ENCODE assay signal across 12 cellular contexts in genomic region chr2:17672583-17673317, GRCh38.
DNase-seq lines count a peak whose midpoint lies in the region; ATAC-seq and TF ChIP-seq lines count a peak whose summit lies in the region.
"Had no signal": no experiment of that assay in that cellular context is flagged by ENCODE, and none has a peak within 500 bp of the region (broad histone marks: within the 10 kb centered on the region; RNA-seq: fewer than 3 reads in every experiment).

No MANE protein-coding gene starts in this region.

- no peaks in the 10 kb centered on the region for H3K27me3 Mint-ChIP-seq in CD4-positive, alpha-beta T cell

- H3K4me2 ChIP-seq in mammary epithelial cell (ENCODE audit: insufficient read depth, low read depth, low read length), result no peak overlapping the region
- peak overlapping the region; percentile 70 for H3K4me2 ChIP-seq in smooth muscle cell

- H3K4me1 ChIP-seq in mammary epithelial cell (ENCODE audit: insufficient read depth, low read length) (no peaks in the 10 kb centered on the region), smooth muscle cell (ENCODE audit: low read depth) (no peaks in the 10 kb centered on the region)

- H3K36me3 Mint-ChIP-seq in CD4-positive, alpha-beta T cell (ENCODE audit: low read depth), result peaks cover 34% of the 10 kb centered on the region

- peak overlapping the region; percentile 60 for H3K27ac ChIP-seq in mammary epithelial cell (ENCODE audit: insufficient read depth, low read depth, low read length)
- peak overlapping the region; percentile 77 for H3K27ac ChIP-seq in smooth muscle cell (ENCODE audit: low read depth)
- H3K27ac ChIP-seq in CD4-positive, alpha-beta T cell (ENCODE audit: low read depth, low read length), result no peak overlapping the region
- H3K27ac ChIP-seq: SK-N-MC had no signal

- H3K9me3 Mint-ChIP-seq in CD4-positive, alpha-beta T cell, result no peaks in the 10 kb centered on the region
- H3K9me3 Mint-ChIP-seq: natural killer cell had no signal

- TF ChIP-seq CTCF in mammary epithelial cell (conservative IDR thresholded peaks at IDR 0.05 in 1 of 2, IDR thresholded peaks at IDR 0.05 in 1 of 2; ENCODE audit: extremely low read depth in 1 of 2, insufficient read depth in 1 of 2, low read depth in 1 of 2, low read length in 2 of 2), result peak in 1 of 2 donors; percentile 15
- no peak for TF ChIP-seq CTCF in smooth muscle cell (IDR thresholded peaks at IDR 0.05; ENCODE audit: borderline replicate concordance, insufficient read depth, poor library complexity, severe bottlenecking)
- no peak for TF ChIP-seq CTCF in CD4-positive, alpha-beta T cell (IDR thresholded peaks at IDR 0.05)

- DNase-seq in activated CD4-positive, CD25-positive, alpha-beta regulatory T cell treated with anti-CD3 and anti-CD28 coated beads, Interleukin-2, amount 50 U/mL, for 72 hours, result no peak
- DNase-seq in HS-27A (ENCODE audit: low read depth) (peak; percentile 48), mammary epithelial cell (peak; percentile 80), smooth muscle cell (lab: John Stamatoyannopoulos, UW; ENCODE audit: unreplicated experiment) (no peak), NCI-H2227 (lab: John Stamatoyannopoulos, UW; ENCODE audit: unreplicated experiment) (no peak)
- no peak for DNase-seq in CD4-positive, alpha-beta T cell
- DNase-seq: natural killer cell; NCI-H446; stimulated activated CD4-positive, alpha-beta T cell treated with anti-CD3 and anti-CD28 coated beads, Interleukin-2, amount 100 ng/mL, for 24 hours had no signal

- no peaks in the 10 kb centered on the region for H3K79me2 ChIP-seq in mammary epithelial cell (ENCODE audit: insufficient read depth, low read length)
- H3K79me2 ChIP-seq in smooth muscle cell (ENCODE audit: low read depth), result no peaks in the 10 kb centered on the region

- no peak overlapping the region for H3K4me3 Mint-ChIP-seq in CD4-positive, alpha-beta T cell
- H3K4me3 Mint-ChIP-seq: natural killer cell had no signal

- 64% methylated on average over 7 of the region's 7 CpGs for WGBS in mammary epithelial cell (ENCODE audit: low coverage, missing lambda C conversion rate)
- 76% methylated on average over 7 of the region's 7 CpGs for WGBS in smooth muscle cell (ENCODE audit: low lambda C conversion rate)

- ATAC-seq in activated CD4-positive, CD25-positive, alpha-beta regulatory T cell treated with anti-CD3 and anti-CD28 coated beads, Interleukin-2, amount 50 U/mL, for 24 hours, result peak; percentile 94 to 97
- no peak for ATAC-seq in GM18907 (IDR thresholded peaks at IDR 0.05; ENCODE audit: unreplicated experiment)
- ATAC-seq in CD4-positive, alpha-beta T cell (ENCODE audit: poor library complexity), result no peak
- ATAC-seq: natural killer cell had no signal

- in situ Hi-C loops in mammary epithelial cell (cut with MboI; ENCODE audit: low sequenced_read_pairs in 2 of 2), result loop anchor here (5.0 to 25.0 kb wide), 3 partner anchors 200 to 898 kb away; no protein-coding TSS in a partner anchor

- BruUV-seq in mammary epithelial cell (replicated peaks; lab: Mats Ljungman, UMichigan), result no TSS peak

- H3K27me3 ChIP-seq in mammary epithelial cell (ENCODE audit: insufficient read depth, low read length), result no peaks in the 10 kb centered on the region
- H3K27me3 ChIP-seq in smooth muscle cell (ENCODE audit: low read depth), result no peaks in the 10 kb centered on the region
- no peaks in the 10 kb centered on the region for H3K27me3 ChIP-seq in CD4-positive, alpha-beta T cell (ENCODE audit: control insufficient read depth, insufficient read depth, low read length)

- dilution Hi-C loops in mammary epithelial cell (cut with HindIII; ENCODE audit: low sequenced_read_pairs), result loop anchor here (25.0 kb wide), 1 partner anchor 360 kb away; no protein-coding TSS in a partner anchor

- no peak overlapping the region for H2AFZ ChIP-seq in mammary epithelial cell (ENCODE audit: low read depth, low read length)
- no peak overlapping the region for H2AFZ ChIP-seq in smooth muscle cell (ENCODE audit: low read depth)

- POLR2A ChIA-PET in CD4-positive, alpha-beta T cell (lab: Charles Lee), result interaction anchor here (0.6 kb wide), 1 partner anchor 966 kb away, joined by 3 read pairs; no protein-coding TSS in a partner anchor

- no peaks in the 10 kb centered on the region for H3K4me1 Mint-ChIP-seq in CD4-positive, alpha-beta T cell (ENCODE audit: low read depth)
- H3K4me1 Mint-ChIP-seq: natural killer cell had no signal

- H3K4me3 ChIP-seq in mammary epithelial cell (replicated peaks in 1 of 3; ENCODE audit: insufficient read depth in 1 of 3, low read depth in 2 of 3, low read length in 3 of 3), result no peak overlapping the region
- H3K4me3 ChIP-seq in smooth muscle cell, result no peak overlapping the region
- H3K4me3 ChIP-seq: SK-N-MC had no signal

- H3K9me3 ChIP-seq in mammary epithelial cell (replicated peaks; ENCODE audit: insufficient read depth, low read length), result no peaks in the 10 kb centered on the region
- no peaks in the 10 kb centered on the region for H3K9me3 ChIP-seq in smooth muscle cell (replicated peaks; ENCODE audit: low read depth)
- H3K9me3 ChIP-seq in CD4-positive, alpha-beta T cell (ENCODE audit: control insufficient read depth, low read length), result no peaks in the 10 kb centered on the region

- H3K36me3 ChIP-seq in mammary epithelial cell (ENCODE audit: insufficient read depth, low read length) (peaks cover 15% of the 10 kb centered on the region), smooth muscle cell (ENCODE audit: low read depth) (peaks cover 5% of the 10 kb centered on the region)

- no peaks in the 10 kb centered on the region for H4K20me1 ChIP-seq in mammary epithelial cell (ENCODE audit: insufficient read depth, low read length)
- H4K20me1 ChIP-seq in smooth muscle cell (ENCODE audit: low read depth), result no peaks in the 10 kb centered on the region

- no peaks in the 10 kb centered on the region for H3F3A ChIP-seq in smooth muscle cell (ENCODE audit: low read depth)

- no peak overlapping the region for H3K27ac Mint-ChIP-seq in CD4-positive, alpha-beta T cell
- H3K27ac Mint-ChIP-seq: natural killer cell had no signal

- H3K9ac ChIP-seq in mammary epithelial cell (ENCODE audit: insufficient read depth, low read length) (peak overlapping the region; percentile 12), smooth muscle cell (ENCODE audit: low read depth) (peak overlapping the region; percentile 21)

- intact Hi-C loops in mammary epithelial cell (cut with micrococcal nuclease), result loop anchor here (1.0 to 10.0 kb wide), 3 partner anchors 133 to 1738 kb away; no protein-coding TSS in a partner anchor
- intact Hi-C loops in CD4-positive, alpha-beta T cell (cut with DNase I, micrococcal nuclease), result no loop called here

- CTCF ChIA-PET in mammary epithelial cell (lab: Charles Lee; ENCODE audit: low non-redundant PET), result interaction anchor here (0.6 to 0.7 kb wide), 2 partner anchors 192 to 363 kb away, joined by 3 to 6 read pairs; no protein-coding TSS in a partner anchor
- CTCF ChIA-PET in CD4-positive, alpha-beta T cell (lab: Charles Lee), result no interaction called here

Comparison
In these comparisons a context has a peak if more than half of its experiments do, and no peak if none do; other contexts are left out.
1. ATAC-seq: peak in activated CD4-positive, CD25-positive, alpha-beta regulatory T cell treated with anti-CD3 and anti-CD28 coated beads, Interleukin-2, amount 50 U/mL, for 24 hours (2 of 2); none in GM18907 (single experiment) and CD4-positive, alpha-beta T cell (single experiment).
2. DNase-seq: peak in HS-27A (single experiment) and mammary epithelial cell (single experiment); none in activated CD4-positive, CD25-positive, alpha-beta regulatory T cell treated with anti-CD3 and anti-CD28 coated beads, Interleukin-2, amount 50 U/mL, for 72 hours (single experiment), smooth muscle cell (single experiment), NCI-H2227 (single experiment) and CD4-positive, alpha-beta T cell (0 of 10).